ENCODE assay signal across 14 cellular contexts in the genomic region with DNA sequence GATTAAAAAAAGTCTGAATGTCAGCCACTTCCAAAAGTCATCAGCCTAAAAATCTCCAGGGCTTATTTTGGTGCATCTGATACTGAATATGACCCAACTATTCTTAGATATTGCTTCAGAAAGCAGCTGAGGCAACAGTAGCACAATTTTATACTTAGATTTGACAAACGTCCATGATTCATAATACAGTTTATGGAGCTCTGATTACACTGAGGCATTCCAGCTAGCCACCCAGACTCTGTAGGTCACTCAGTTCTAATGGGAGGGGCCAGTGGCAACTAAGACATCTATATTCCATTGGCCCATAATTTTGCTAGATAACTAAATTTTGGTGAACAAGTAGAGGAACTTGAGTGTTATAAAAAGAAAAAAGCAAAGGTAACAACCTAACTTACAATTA. TPM values are rescaled to one million over a fixed set of nuclear protein-coding genes. Genes with fewer than 3 reads are reported as not detected.
DNase-seq lines count a peak whose midpoint lies in the region; ATAC-seq and TF ChIP-seq lines count a peak whose summit lies in the region.
"Had no signal": no experiment of that assay in that cellular context is flagged by ENCODE, and none has a peak within 500 bp of the region (broad histone marks: within the 10 kb centered on the region; RNA-seq: fewer than 3 reads in every experiment).

No MANE protein-coding gene starts in this region.

- H3K27me3 Mint-ChIP-seq in H9 (ENCODE audit: low read depth), result no peaks in the 10 kb centered on the region
- H3K27me3 Mint-ChIP-seq: memory B cell had no signal

- no peak overlapping the region for H2BK20ac ChIP-seq in H9 (ENCODE audit: low read depth, low read length, poor library complexity, severe bottlenecking)

- H2BK5ac ChIP-seq in H9 (ENCODE audit: insufficient read length, low read length), result no peak overlapping the region

- H3K79me1 ChIP-seq in H9 (ENCODE audit: insufficient read depth, low read depth, low read length, poor library complexity, severe bottlenecking), result no peaks in the 10 kb centered on the region

- in situ Hi-C loops in ACHN (cut with HindIII; ENCODE audit: low pct_ligation_motif_present, low pct_unique_long_range_greater_than_20kb, low sequenced_read_pairs), result no loop called here

- H3K56ac ChIP-seq in H9 (ENCODE audit: insufficient read length, low read depth, low read length), result no peak overlapping the region

- no peaks in the 10 kb centered on the region for H3K23me2 ChIP-seq in H9 (ENCODE audit: insufficient read length, low read depth, low read length, poor library complexity, severe bottlenecking)

- H3K4ac ChIP-seq in H9 (ENCODE audit: low read depth, low read length), result no peak overlapping the region

- no peak for TF ChIP-seq CTCF in H9 (conservative IDR thresholded peaks at IDR 0.05)

- ATAC-seq in GM19351 (IDR thresholded peaks at IDR 0.05; ENCODE audit: unreplicated experiment), result no peak

- H2AK5ac ChIP-seq in H9 (ENCODE audit: insufficient read length, low read length), result no peak overlapping the region

- no peak overlapping the region for H3T11ph ChIP-seq in H9 (ENCODE audit: low read length)

- DNase-seq in H4 (ENCODE audit: low spot score) (peak; percentile 28), RKO (ENCODE audit: low spot score) (peak; percentile 61), fibroblast of gingiva (ENCODE audit: low read depth) (peak; percentile 89), skeletal muscle cell (ENCODE audit: low read depth) (peak; percentile 69), ACHN (no peak), MV-4-11 (lab: John Stamatoyannopoulos, UW) (no peak), H9 (no peak)
- DNase-seq: Calu3, NCI-H1436, NCI-H446 treated with DMSO at 0.1 percent for 48 hours, T-helper 9 cell had no signal

- no peak overlapping the region for H3K4me2 ChIP-seq in H9 (ENCODE audit: insufficient read depth, insufficient read length, low read length)

- H3K36me3 Mint-ChIP-seq in H9 (ENCODE audit: insufficient read depth in 1 of 3, low read depth in 3 of 3), result no peaks in the 10 kb centered on the region
- H3K36me3 Mint-ChIP-seq: memory B cell had no signal

- H3K4me3 ChIP-seq in skeletal muscle cell (ENCODE audit: low read depth, low read length), result no peak overlapping the region

- no peaks in the 10 kb centered on the region for H3K9me3 Mint-ChIP-seq in H9
- H3K9me3 Mint-ChIP-seq: activated T-helper 1 cell treated with anti-CD3 and anti-CD28 coated beads, Interleukin-12 subunit alpha, Interleukin-12 subunit beta, Interleukin-2, Interleukin-4 antibody, amounts not matched to agents 30 ng/mL and 10 ng/mL and 1 ng/mL, durations not matched to agents 14 hours and 24 hours and 36 hours; memory B cell had no signal

- H3K18ac ChIP-seq in H9 (ENCODE audit: insufficient read length, low read depth, low read length), result no peak overlapping the region

- no peak overlapping the region for H4K91ac ChIP-seq in H9 (ENCODE audit: insufficient read length, low read depth, low read length)

- WGBS in H9 (ENCODE audit: extremely low coverage, insufficient read length, low lambda C conversion rate), result no CpG with 5 or more reads among the region's 1 CpG

- no peak overlapping the region for H2BK15ac ChIP-seq in H9 (ENCODE audit: low read depth, low read length)

- no peak overlapping the region for H2BK12ac ChIP-seq in H9 (ENCODE audit: insufficient read length, low read depth, low read length)

- H4K5ac ChIP-seq in H9 (ENCODE audit: insufficient read length, low read depth, low read length), result no peak overlapping the region

- H3K4me1 Mint-ChIP-seq in H9, result peaks cover 22 to 23% of the 10 kb centered on the region in 2 experiments
- H3K4me1 Mint-ChIP-seq: memory B cell had no signal

- no peak overlapping the region for H2BK120ac ChIP-seq in H9 (ENCODE audit: low read depth, low read length, poor library complexity, severe bottlenecking)

- H3K27me3 ChIP-seq in H9 (ENCODE audit: insufficient read depth, low read length), result no peaks in the 10 kb centered on the region

- H4K8ac ChIP-seq in H9 (replicated peaks; ENCODE audit: insufficient read length, low read depth, low read length), result no peak overlapping the region

- peaks cover 3% of the 10 kb centered on the region for H3K4me1 ChIP-seq in H9 (ENCODE audit: insufficient read depth, low read length)

- H3K4me3 Mint-ChIP-seq in H9, result no peak overlapping the region
- H3K4me3 Mint-ChIP-seq: activated T-helper 1 cell treated with anti-CD3 and anti-CD28 coated beads, Interleukin-12 subunit alpha, Interleukin-12 subunit beta, Interleukin-2, Interleukin-4 antibody, amounts not matched to agents 30 ng/mL and 10 ng/mL and 1 ng/mL, durations not matched to agents 14 hours and 24 hours and 36 hours; memory B cell had no signal

- no peak overlapping the region for H3K14ac ChIP-seq in H9 (ENCODE audit: insufficient read depth, low read length)

- no peaks in the 10 kb centered on the region for H4K20me1 ChIP-seq in H9 (ENCODE audit: control insufficient read depth, insufficient read depth, insufficient read length)

- H3K27ac Mint-ChIP-seq in H9, result peak overlapping the region in 1 of 3 experiments; percentile 11; a peak in 1 of 7 replicates
- H3K27ac Mint-ChIP-seq: activated T-helper 1 cell treated with anti-CD3 and anti-CD28 coated beads, Interleukin-12 subunit alpha, Interleukin-12 subunit beta, Interleukin-2, Interleukin-4 antibody, amounts not matched to agents 30 ng/mL and 10 ng/mL and 1 ng/mL, durations not matched to agents 14 hours and 24 hours and 36 hours; memory B cell had no signal

- H3K27ac ChIP-seq in H9 (ENCODE audit: insufficient read length, low read depth, low read length), result no peak overlapping the region

- H3K9me3 ChIP-seq in H9 (ENCODE audit: control insufficient read depth, low read depth, low read length), result no peaks in the 10 kb centered on the region

- H3K79me2 ChIP-seq in H9 (ENCODE audit: insufficient read depth, low read length), result no peaks in the 10 kb centered on the region

- H3K23ac ChIP-seq in H9 (ENCODE audit: insufficient read length, low read depth, low read length), result no peak overlapping the region

- no peak overlapping the region for H2AFZ ChIP-seq in H9 (ENCODE audit: low read length)

- H3K9ac ChIP-seq in H9 (ENCODE audit: extremely low read depth, insufficient read length, low read length), result no peak overlapping the region

RNA-seq across cellular contexts. Expression of gene SPATA4, which starts 10.3 kb away (rescaled TPM):
- not detected in 2 replicates for total RNA-seq in H4 (2014; rRNA removed; shearing (Covaris generic))
- total RNA-seq in H9 (2021), result not detected in 2 replicates
- total RNA-seq: activated T-helper 1 cell treated with anti-CD3 and anti-CD28 coated beads, Interleukin-12 subunit alpha, Interleukin-12 subunit beta, Interleukin-2, Interleukin-4 antibody, amounts not matched to agents 30 ng/mL and 10 ng/mL and 1 ng/mL, durations not matched to agents 14 hours and 24 hours and 36 hours; Calu3 had no signal

Comparison
In these comparisons a context has a peak if more than half of its experiments do, and no peak if none do; other contexts are left out.
1. DNase-seq: peak in H4 (single experiment), RKO (single experiment), fibroblast of gingiva (single experiment) and skeletal muscle cell (single experiment); none in ACHN (single experiment), MV-4-11 (single experiment) and H9 (single experiment).